ENCODE assay signal across 1 cellular context in genomic region chr10:58189269-58189668, GRCh38.
TF ChIP-seq lines count a peak whose summit lies in the region.

No MANE protein-coding gene starts in this region.

TF ChIP-seq in GM23338, 12 proteins besides CTCF, POLR2A, EP300 and RAD21 (continued from another document):
- TF ChIP-seq, protein P1, sequence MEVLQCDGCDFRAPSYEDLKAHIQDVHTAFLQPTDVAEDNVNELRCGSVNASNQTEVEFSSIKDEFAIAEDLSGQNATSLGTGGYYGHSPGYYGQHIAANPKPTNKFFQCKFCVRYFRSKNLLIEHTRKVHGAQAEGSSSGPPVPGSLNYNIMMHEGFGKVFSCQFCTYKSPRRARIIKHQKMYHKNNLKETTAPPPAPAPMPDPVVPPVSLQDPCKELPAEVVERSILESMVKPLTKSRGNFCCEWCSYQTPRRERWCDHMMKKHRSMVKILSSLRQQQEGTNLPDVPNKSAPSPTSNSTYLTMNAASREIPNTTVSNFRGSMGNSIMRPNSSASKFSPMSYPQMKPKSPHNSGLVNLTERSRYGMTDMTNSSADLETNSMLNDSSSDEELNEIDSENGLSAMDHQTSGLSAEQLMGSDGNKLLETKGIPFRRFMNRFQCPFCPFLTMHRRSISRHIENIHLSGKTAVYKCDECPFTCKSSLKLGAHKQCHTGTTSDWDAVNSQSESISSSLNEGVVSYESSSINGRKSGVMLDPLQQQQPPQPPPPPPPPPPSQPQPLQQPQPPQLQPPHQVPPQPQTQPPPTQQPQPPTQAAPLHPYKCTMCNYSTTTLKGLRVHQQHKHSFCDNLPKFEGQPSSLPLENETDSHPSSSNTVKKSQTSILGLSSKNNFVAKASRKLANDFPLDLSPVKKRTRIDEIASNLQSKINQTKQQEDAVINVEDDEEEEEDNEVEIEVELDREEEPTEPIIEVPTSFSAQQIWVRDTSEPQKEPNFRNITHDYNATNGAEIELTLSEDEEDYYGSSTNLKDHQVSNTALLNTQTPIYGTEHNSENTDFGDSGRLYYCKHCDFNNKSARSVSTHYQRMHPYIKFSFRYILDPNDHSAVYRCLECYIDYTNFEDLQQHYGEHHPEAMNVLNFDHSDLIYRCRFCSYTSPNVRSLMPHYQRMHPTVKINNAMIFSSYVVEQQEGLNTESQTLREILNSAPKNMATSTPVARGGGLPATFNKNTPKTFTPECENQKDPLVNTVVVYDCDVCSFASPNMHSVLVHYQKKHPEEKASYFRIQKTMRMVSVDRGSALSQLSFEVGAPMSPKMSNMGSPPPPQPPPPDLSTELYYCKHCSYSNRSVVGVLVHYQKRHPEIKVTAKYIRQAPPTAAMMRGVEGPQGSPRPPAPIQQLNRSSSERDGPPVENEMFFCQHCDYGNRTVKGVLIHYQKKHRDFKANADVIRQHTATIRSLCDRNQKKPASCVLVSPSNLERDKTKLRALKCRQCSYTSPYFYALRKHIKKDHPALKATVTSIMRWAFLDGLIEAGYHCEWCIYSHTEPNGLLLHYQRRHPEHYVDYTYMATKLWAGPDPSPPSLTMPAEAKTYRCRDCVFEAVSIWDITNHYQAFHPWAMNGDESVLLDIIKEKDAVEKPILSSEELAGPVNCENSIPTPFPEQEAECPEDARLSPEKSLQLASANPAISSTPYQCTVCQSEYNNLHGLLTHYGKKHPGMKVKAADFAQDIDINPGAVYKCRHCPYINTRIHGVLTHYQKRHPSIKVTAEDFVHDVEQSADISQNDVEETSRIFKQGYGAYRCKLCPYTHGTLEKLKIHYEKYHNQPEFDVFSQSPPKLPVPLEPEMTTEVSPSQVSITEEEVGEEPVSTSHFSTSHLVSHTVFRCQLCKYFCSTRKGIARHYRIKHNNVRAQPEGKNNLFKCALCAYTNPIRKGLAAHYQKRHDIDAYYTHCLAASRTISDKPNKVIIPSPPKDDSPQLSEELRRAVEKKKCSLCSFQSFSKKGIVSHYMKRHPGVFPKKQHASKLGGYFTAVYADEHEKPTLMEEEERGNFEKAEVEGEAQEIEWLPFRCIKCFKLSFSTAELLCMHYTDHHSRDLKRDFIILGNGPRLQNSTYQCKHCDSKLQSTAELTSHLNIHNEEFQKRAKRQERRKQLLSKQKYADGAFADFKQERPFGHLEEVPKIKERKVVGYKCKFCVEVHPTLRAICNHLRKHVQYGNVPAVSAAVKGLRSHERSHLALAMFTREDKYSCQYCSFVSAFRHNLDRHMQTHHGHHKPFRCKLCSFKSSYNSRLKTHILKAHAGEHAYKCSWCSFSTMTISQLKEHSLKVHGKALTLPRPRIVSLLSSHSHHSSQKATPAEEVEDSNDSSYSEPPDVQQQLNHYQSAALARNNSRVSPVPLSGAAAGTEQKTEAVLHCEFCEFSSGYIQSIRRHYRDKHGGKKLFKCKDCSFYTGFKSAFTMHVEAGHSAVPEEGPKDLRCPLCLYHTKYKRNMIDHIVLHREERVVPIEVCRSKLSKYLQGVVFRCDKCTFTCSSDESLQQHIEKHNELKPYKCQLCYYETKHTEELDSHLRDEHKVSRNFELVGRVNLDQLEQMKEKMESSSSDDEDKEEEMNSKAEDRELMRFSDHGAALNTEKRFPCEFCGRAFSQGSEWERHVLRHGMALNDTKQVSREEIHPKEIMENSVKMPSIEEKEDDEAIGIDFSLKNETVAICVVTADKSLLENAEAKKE (CRISPR knock-in tag; IDR thresholded peaks at IDR 0.05): no peak
- no peak for TF ChIP-seq ZNF331 (CRISPR knock-in tag; IDR thresholded peaks at IDR 0.05; ENCODE audit: low read depth)
- no peak for TF ChIP-seq EZH2 (IDR thresholded peaks at IDR 0.05; ENCODE audit: low read depth, unreplicated experiment)
- no peak for TF ChIP-seq ZNF114 (CRISPR knock-in tag; IDR thresholded peaks at IDR 0.05)
